Comparison of ENCODE assay signal across 19 cellular contexts in genomic region chr18:65735166-65735565, GRCh38. TPM values are rescaled to one million over a fixed set of nuclear protein-coding genes. Genes with fewer than 3 reads are reported as not detected.
"Had no signal": no experiment of that assay in that cellular context is flagged by ENCODE, and none has a peak within 500 bp of the region (broad histone marks: within the 10 kb centered on the region; RNA-seq: fewer than 3 reads in every experiment).

No MANE protein-coding gene starts in this region.

- H3K27me3 ChIP-seq: adrenal gland, cardiac muscle cell, dorsolateral prefrontal cortex had no signal

- H3K4me3 Mint-ChIP-seq: activated CD8-positive, alpha-beta T cell treated with anti-CD3 and anti-CD28 coated beads for 36 hours; activated naive CD4-positive, alpha-beta T cell treated with anti-CD3 and anti-CD28 coated beads, Interleukin-2, amount 50 U/mL, for 24 hours; activated T-cell treated with anti-CD3 and anti-CD28 coated beads, Interleukin-2, amount 50 U/mL, for 4 hours; neural crest cell; stimulated activated naive CD8-positive, alpha-beta T cell treated with anti-CD3 and anti-CD28 coated beads, Interleukin-15, Interleukin-2, amounts not matched to agents 100 ng/mL and 50 ng/mL, for 24 hours; type B pancreatic cell had no signal

- H3K4me1 Mint-ChIP-seq: activated naive CD4-positive, alpha-beta T cell treated with anti-CD3 and anti-CD28 coated beads, Interleukin-2, amount 50 U/mL, for 24 hours had no signal

- H3K4me3 ChIP-seq: adrenal gland, cardiac muscle cell, dorsolateral prefrontal cortex, lung, prostate gland, skin epidermis had no signal

- H3K27me3 Mint-ChIP-seq: activated CD8-positive, alpha-beta T cell treated with anti-CD3 and anti-CD28 coated beads for 36 hours; activated naive CD4-positive, alpha-beta T cell treated with anti-CD3 and anti-CD28 coated beads, Interleukin-2, amount 50 U/mL, for 24 hours; stimulated activated naive CD8-positive, alpha-beta T cell treated with anti-CD3 and anti-CD28 coated beads, Interleukin-15, Interleukin-2, amounts not matched to agents 100 ng/mL and 50 ng/mL, for 24 hours had no signal

- H3K4me1 ChIP-seq: adrenal gland, prostate gland had no signal

- DNase-seq: activated CD4-positive, alpha-beta T cell treated with anti-CD3 and anti-CD28 coated beads for 4 hours; activated CD8-positive, alpha-beta T cell treated with anti-CD3 and anti-CD28 coated beads for 36 hours; activated effector memory CD4-positive, alpha-beta T cell treated with Interleukin-2 at 50 U/mL for 16 hours; activated T-cell treated with anti-CD3 and anti-CD28 coated beads, Interleukin-2, amount 50 U/mL, for 4 hours; adrenal gland; dorsolateral prefrontal cortex; left colon; right cardiac atrium; stimulated activated CD4-positive, alpha-beta T cell treated with anti-CD3 and anti-CD28 coated beads, Interleukin-4, amount 100 ng/mL, for 4 hours; T1000 had no signal

- H3K36me3 Mint-ChIP-seq: activated naive CD4-positive, alpha-beta T cell treated with anti-CD3 and anti-CD28 coated beads, Interleukin-2, amount 50 U/mL, for 24 hours; type B pancreatic cell had no signal

- H3K27ac ChIP-seq: adrenal gland, cardiac muscle cell, dorsolateral prefrontal cortex, prostate gland, skin epidermis had no signal

- H3K36me3 ChIP-seq: adrenal gland, cardiac muscle cell, prostate gland had no signal

- H3K9me3 Mint-ChIP-seq: type B pancreatic cell had no signal

- H3K9me3 ChIP-seq: adrenal gland, prostate gland had no signal

- H3K27ac Mint-ChIP-seq: activated CD8-positive, alpha-beta T cell treated with anti-CD3 and anti-CD28 coated beads for 36 hours; activated naive CD4-positive, alpha-beta T cell treated with anti-CD3 and anti-CD28 coated beads, Interleukin-2, amount 50 U/mL, for 24 hours; stimulated activated naive CD8-positive, alpha-beta T cell treated with anti-CD3 and anti-CD28 coated beads, Interleukin-15, Interleukin-2, amounts not matched to agents 100 ng/mL and 50 ng/mL, for 24 hours; type B pancreatic cell had no signal

- ATAC-seq: activated CD8-positive, alpha-beta T cell treated with anti-CD3 and anti-CD28 coated beads for 36 hours; activated T-cell treated with anti-CD3 and anti-CD28 coated beads, Interleukin-2, amount 50 U/mL, for 4 hours; left colon; right cardiac atrium had no signal

RNA-seq across cellular contexts. Expression of gene CDH7, which starts 15.6 kb away (rescaled TPM):
- total RNA-seq: activated CD8-positive, alpha-beta T cell treated with anti-CD3 and anti-CD28 coated beads for 36 hours; activated T-cell treated with anti-CD3 and anti-CD28 coated beads, Interleukin-2, amount 50 U/mL, for 4 hours; left colon; osteoblast had no signal
